Comparison of ENCODE assay signal across 21 cellular contexts in the genomic region with DNA sequence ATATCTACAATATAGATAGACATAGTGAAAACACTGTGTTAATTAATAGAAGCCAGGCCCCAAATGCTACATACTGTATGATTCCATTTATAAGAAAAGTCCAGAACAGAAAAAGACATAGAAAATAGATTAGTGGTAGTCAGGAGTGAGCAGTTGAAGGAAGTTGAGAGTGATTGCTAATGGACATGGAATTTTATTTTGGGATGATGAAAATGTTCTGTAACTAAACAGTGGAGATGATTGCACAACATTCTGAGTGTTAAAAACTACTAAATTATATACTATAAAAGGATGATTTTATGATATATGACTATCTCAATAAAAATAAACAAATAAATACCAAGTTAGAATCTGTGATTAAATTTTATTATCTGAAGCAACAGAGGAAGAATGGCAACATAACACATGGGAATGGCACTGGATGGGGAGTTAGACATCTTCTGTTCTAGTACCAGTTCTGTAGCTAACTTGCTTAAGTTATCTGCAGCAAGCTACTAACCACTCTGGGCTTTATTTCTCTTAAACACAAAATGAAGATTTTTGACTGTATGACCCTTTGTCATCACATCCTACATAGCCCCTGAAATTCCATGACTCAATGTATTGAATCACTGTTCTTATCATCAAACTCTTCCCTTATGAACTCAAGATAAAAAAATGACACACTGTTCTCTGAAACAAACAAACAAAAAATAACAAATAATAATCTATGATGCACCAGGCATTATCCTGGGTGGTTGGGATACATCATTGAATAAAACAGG.
DNase-seq lines count a peak whose midpoint lies in the region; ATAC-seq and TF ChIP-seq lines count a peak whose summit lies in the region.
"Had no signal": no experiment of that assay in that cellular context is flagged by ENCODE, and none has a peak within 500 bp of the region (broad histone marks: within the 10 kb centered on the region; RNA-seq: fewer than 3 reads in every experiment).

No MANE protein-coding gene starts in this region.

- H3K27ac Mint-ChIP-seq in MCF 10A (ENCODE audit: low read depth, unreplicated experiment) (peak overlapping the region; percentile 69), natural killer cell (no peak overlapping the region)
- H3K27ac Mint-ChIP-seq: naive B cell had no signal

- no peaks in the 10 kb centered on the region for H3K36me3 ChIP-seq in mammary epithelial cell (ENCODE audit: insufficient read depth, low read length)
- no peaks in the 10 kb centered on the region for H3K36me3 ChIP-seq in adipocyte (ENCODE audit: control insufficient read depth, insufficient read depth, low read length, severe bottlenecking)
- H3K36me3 ChIP-seq: ascending aorta, upper lobe of right lung had no signal

- H3K4me2 ChIP-seq in mammary epithelial cell (ENCODE audit: insufficient read depth, low read depth, low read length): no peak overlapping the region

- H3K27me3 ChIP-seq in mammary epithelial cell (ENCODE audit: insufficient read depth, low read length) (peaks cover 2% of the 10 kb centered on the region), adipocyte (replicated peaks; ENCODE audit: control insufficient read depth, insufficient read depth, low read length) (no peaks in the 10 kb centered on the region)
- H3K27me3 ChIP-seq: ascending aorta, upper lobe of right lung had no signal

- H4K20me1 ChIP-seq in mammary epithelial cell (ENCODE audit: insufficient read depth, low read length): no peaks in the 10 kb centered on the region

- DNase-seq in MCF 10A (ENCODE audit: unreplicated experiment): peak; percentile 42
- no peak for DNase-seq in mammary epithelial cell
- DNase-seq in adipocyte (ENCODE audit: low read depth): peak; percentile 83
- peak; percentile 56 for DNase-seq in fibroblast of gingiva (ENCODE audit: low read depth)
- peak; percentile 49 for DNase-seq in stromal cell of bone marrow (ENCODE audit: low read depth)
- DNase-seq in natural killer cell: no peak
- DNase-seq: activated naive CD4-positive, alpha-beta T cell treated with anti-CD3 and anti-CD28 coated beads, Interleukin-2, amount 50 U/mL, for 16 hours; activated T-cell treated with anti-CD3 and anti-CD28 coated beads, Interleukin-2, amount 50 U/mL, for 48 hours; C1 segment of cervical spinal cord; mesendoderm; naive B cell; NCI-H1105 treated with DMSO at 0.1 percent for 48 hours; NCI-H2081 treated with DMSO at 0.1 percent for 48 hours; NCI-H446 treated with DMSO at 0.1 percent for 48 hours; retina; stimulated activated CD8-positive, alpha-beta memory T cell treated with anti-CD3 and anti-CD28 coated beads, Interleukin-4, amount 100 ng/mL, for 48 hours; upper lobe of right lung had no signal

- H3K9me3 Mint-ChIP-seq in MCF 10A (ENCODE audit: unreplicated experiment) (peaks cover 9% of the 10 kb centered on the region), natural killer cell (peaks cover 6 to 12% of the 10 kb centered on the region in 2 donors)

- in situ Hi-C loops in mammary epithelial cell (cut with MboI; ENCODE audit: low sequenced_read_pairs in 2 of 2): no loop called here

- H3K27ac ChIP-seq in mammary epithelial cell (ENCODE audit: insufficient read depth, low read depth, low read length): no peak overlapping the region
- H3K27ac ChIP-seq: 22Rv1, ascending aorta, upper lobe of right lung had no signal

- BruUV-seq in MCF 10A (replicated peaks; lab: Mats Ljungman, UMichigan) (no TSS peak), mammary epithelial cell (replicated peaks; lab: Mats Ljungman, UMichigan) (no TSS peak)

- no peaks in the 10 kb centered on the region for H3K9me3 ChIP-seq in mammary epithelial cell (replicated peaks; ENCODE audit: insufficient read depth, low read length)
- no peaks in the 10 kb centered on the region for H3K9me3 ChIP-seq in adipocyte (ENCODE audit: control insufficient read depth, low read length)
- H3K9me3 ChIP-seq: ascending aorta, upper lobe of right lung had no signal

- H2AFZ ChIP-seq in mammary epithelial cell (ENCODE audit: low read depth, low read length): no peak overlapping the region

- ATAC-seq in HG03469 (IDR thresholded peaks at IDR 0.05; ENCODE audit: unreplicated experiment): no peak
- no peak for ATAC-seq in HG03571 (IDR thresholded peaks at IDR 0.05; ENCODE audit: unreplicated experiment)
- ATAC-seq in natural killer cell: no peak
- ATAC-seq: upper lobe of right lung had no signal

- H3K27me3 Mint-ChIP-seq in MCF 10A (ENCODE audit: insufficient read depth, unreplicated experiment) (no peaks in the 10 kb centered on the region), natural killer cell (ENCODE audit: low read depth in 2 of 2) (no peaks in the 10 kb centered on the region)
- H3K27me3 Mint-ChIP-seq: naive B cell had no signal

- H3K4me1 ChIP-seq in mammary epithelial cell (ENCODE audit: insufficient read depth, low read length) (no peaks in the 10 kb centered on the region), adipocyte (ENCODE audit: control insufficient read depth, insufficient read depth, low read length) (peaks cover 29% of the 10 kb centered on the region)
- H3K4me1 ChIP-seq: ascending aorta, upper lobe of right lung had no signal

- intact Hi-C loops in MCF 10A (cut with micrococcal nuclease): no loop called here
- intact Hi-C loops in mammary epithelial cell (cut with micrococcal nuclease): no loop called here
- intact Hi-C loops in natural killer cell (cut with micrococcal nuclease): no loop called here

- H3K4me1 Mint-ChIP-seq in MCF 10A (ENCODE audit: insufficient read depth, unreplicated experiment) (peaks cover 13% of the 10 kb centered on the region), natural killer cell (no peaks in the 10 kb centered on the region)
- H3K4me1 Mint-ChIP-seq: naive B cell had no signal

- no peak overlapping the region for H3K4me3 ChIP-seq in mammary epithelial cell (replicated peaks in 1 of 3; ENCODE audit: insufficient read depth in 1 of 3, low read depth in 2 of 3, low read length in 3 of 3)
- no peak overlapping the region for H3K4me3 ChIP-seq in adipocyte (ENCODE audit: low read length)
- H3K4me3 ChIP-seq: ascending aorta, upper lobe of right lung had no signal

- H3K36me3 Mint-ChIP-seq in MCF 10A (ENCODE audit: insufficient read depth, unreplicated experiment) (no peaks in the 10 kb centered on the region), natural killer cell (no peaks in the 10 kb centered on the region)
- H3K36me3 Mint-ChIP-seq: naive B cell had no signal

- H3K9ac ChIP-seq in mammary epithelial cell (ENCODE audit: insufficient read depth, low read length): no peak overlapping the region
- peak overlapping the region; percentile 15 for H3K9ac ChIP-seq in adipocyte (ENCODE audit: low read length)

- POLR2A ChIA-PET in MCF 10A (lab: Yijun Ruan, JAX): no interaction called here

- H3K4me3 Mint-ChIP-seq in MCF 10A (ENCODE audit: unreplicated experiment) (no peak overlapping the region), natural killer cell (no peak overlapping the region)
- H3K4me3 Mint-ChIP-seq: naive B cell had no signal

- H3K79me2 ChIP-seq in mammary epithelial cell (ENCODE audit: insufficient read depth, low read length): no peaks in the 10 kb centered on the region

- CTCF ChIA-PET in MCF 10A (lab: Yijun Ruan, JAX) (no interaction called here), mammary epithelial cell (lab: Charles Lee; ENCODE audit: low non-redundant PET) (no interaction called here)

- TF ChIP-seq CTCF in MCF 10A (IDR thresholded peaks at IDR 0.05; ENCODE audit: unreplicated experiment) (no peak), mammary epithelial cell (conservative IDR thresholded peaks at IDR 0.05 in 1 of 2, IDR thresholded peaks at IDR 0.05 in 1 of 2; ENCODE audit: extremely low read depth in 1 of 2, insufficient read depth in 1 of 2, low read depth in 1 of 2, low read length in 2 of 2) (no peak), natural killer cell (IDR thresholded peaks at IDR 0.05) (no peak)

- dilution Hi-C loops in mammary epithelial cell (cut with HindIII; ENCODE audit: low sequenced_read_pairs): no loop called here

Comparison
In these comparisons a context has a peak if more than half of its experiments do, and no peak if none do; other contexts are left out.
1. DNase-seq: peak in MCF 10A (single experiment), adipocyte (single experiment), fibroblast of gingiva (single experiment) and stromal cell of bone marrow (single experiment); none in mammary epithelial cell (single experiment) and natural killer cell (single experiment).